In genomic region chr17:4204676-4205075, GRCh38 we compare ENCODE assay signal across 10 cellular contexts. TPM values are rescaled to one million over a fixed set of nuclear protein-coding genes. Genes with fewer than 3 reads are reported as not detected.
DNase-seq lines count a peak whose midpoint lies in the region; ATAC-seq, FAIRE-seq and TF ChIP-seq lines count a peak whose summit lies in the region.
"Had no signal": no experiment of that assay in that cellular context is flagged by ENCODE, and none has a peak within 500 bp of the region (broad histone marks: within the 10 kb centered on the region; RNA-seq: fewer than 3 reads in every experiment).

No MANE protein-coding gene starts in this region.

- DNase-seq in AG08396 (ENCODE audit: low spot score), result peak; percentile 81
- peak; percentile 7 for DNase-seq in M059J (ENCODE audit: low read depth)
- DNase-seq in fibroblast of mammary gland (ENCODE audit: low read depth), result peak; percentile 99
- DNase-seq in pancreas, result no peak
- no peak for DNase-seq in NCI-H1092 treated with DMSO at 0.1 percent for 48 hours (lab: John Stamatoyannopoulos, UW)
- no peak for DNase-seq in DMS153 treated with DMSO at 0.1 percent for 48 hours (lab: John Stamatoyannopoulos, UW; ENCODE audit: unreplicated experiment)
- no peak for DNase-seq in GM13976 (ENCODE audit: low spot score)
- DNase-seq: KG1 had no signal

- H3K27ac ChIP-seq in pancreas, result no peak overlapping the region

- H3K27me3 ChIP-seq in pancreas, result no peaks in the 10 kb centered on the region

- peaks cover 0 to 16% (median 5%) of the 10 kb centered on the region in 3 donors for H3K36me3 ChIP-seq in pancreas

- no peaks in the 10 kb centered on the region for H3K4me1 ChIP-seq in pancreas

- 37 to 46% methylated on average over 5 of the region's 5 CpGs for WGBS in pancreas, 2 donors

- no peak for TF ChIP-seq CTCF in fibroblast of mammary gland (conservative IDR thresholded peaks at IDR 0.05; ENCODE audit: control insufficient read depth, insufficient read depth, low read depth, low read length)
- no peak for TF ChIP-seq CTCF in pancreas (IDR thresholded peaks at IDR 0.05)
- no peak for TF ChIP-seq CTCF in GM13976 (IDR thresholded peaks at IDR 0.05; ENCODE audit: borderline replicate concordance, control extremely low read depth, extremely low read depth, insufficient read depth, missing control alignments)

- H3K4me3 ChIP-seq in fibroblast of mammary gland (ENCODE audit: control insufficient read depth, low read depth, low read length) (no peak overlapping the region), pancreas (no peak overlapping the region)

- FAIRE-seq in pancreas (lab: Jason Lieb, UNC), result no peak
- FAIRE-seq: D721Med had no signal

- ATAC-seq in pancreas (peak in 3 of 4 donors; percentile 38 to 49 (median 43)), GM18511 (IDR thresholded peaks at IDR 0.05; ENCODE audit: unreplicated experiment) (no peak)

- in situ Hi-C loops in GM13976 (cut with MboI; ENCODE audit: low sequenced_read_pairs, unreplicated experiment), result loop anchor here (10.0 kb wide), 1 partner anchor 200 kb away; no protein-coding TSS in a partner anchor

- intact Hi-C loops in pancreas (cut with DNase I), result loop anchor here in 1 of 3 donors (5.0 kb wide), 1 partner anchor 213 kb away; no protein-coding TSS in a partner anchor

- H3K9me3 ChIP-seq in pancreas, result no peaks in the 10 kb centered on the region

RNA-seq across cellular contexts. Expression of gene ANKFY1, which starts 59.1 kb away (rescaled TPM):
- total RNA-seq in M059J (2014; rRNA removed; shearing (Covaris generic)), result 17.5 and 37.4 TPM in 2 replicates
- total RNA-seq in pancreas, result 10 to 100 TPM; 12.3 to 30.3 (median 17.2) TPM
- polyA plus RNA-seq in pancreas, result 10 to 100 TPM; 11.3 to 12.5 TPM

Comparison
In these comparisons a context has a peak if more than half of its experiments do, and no peak if none do; other contexts are left out.
1. DNase-seq: peak in AG08396 (single experiment), M059J (single experiment) and fibroblast of mammary gland (single experiment); none in pancreas (0 of 6), NCI-H1092 treated with DMSO at 0.1 percent for 48 hours (single experiment), DMS153 treated with DMSO at 0.1 percent for 48 hours (single experiment) and GM13976 (single experiment).